25 cellular contexts compared by ENCODE assay signal in genomic region chr6:33675968-33676367, GRCh38.
"Had no signal": no experiment of that assay in that cellular context is flagged by ENCODE, and none has a peak within 500 bp of the region (broad histone marks: within the 10 kb centered on the region; RNA-seq: fewer than 3 reads in every experiment).

No MANE protein-coding gene starts in this region.

- H3K9me3 ChIP-seq: esophagus squamous epithelium, lower lobe of right lung, thoracic aorta had no signal

- H3K27ac Mint-ChIP-seq: activated naive CD4-positive, alpha-beta T cell treated with anti-CD3 and anti-CD28 coated beads, Interleukin-2, amount 10 ng/mL, durations not matched to agents 7 days and 5 days; dendritic cell treated with granulocyte-macrophage colony-stimulating factor and Interleukin-4, amounts not matched to agents 40 ng/mL and 50 ng/mL, for 4 days; stimulated activated naive CD8-positive, alpha-beta T cell treated with anti-CD3 and anti-CD28 coated beads, Interleukin-15, Interleukin-2, amounts not matched to agents 100 ng/mL and 50 ng/mL, for 24 hours had no signal

- H3K4me1 ChIP-seq: lower lobe of right lung had no signal

- ATAC-seq: left lobe of liver, lower lobe of right lung, natural killer cell, sciatic nerve had no signal

- H3K4me3 ChIP-seq: esophagus squamous epithelium, lower lobe of right lung, skin epidermis, thoracic aorta had no signal

- H3K27ac ChIP-seq: brain microvascular endothelial cell, epithelial cell of prostate, lower lobe of right lung, thoracic aorta, VCaP had no signal

- H3K36me3 Mint-ChIP-seq: natural killer cell had no signal

- H3K9me3 Mint-ChIP-seq: activated naive CD4-positive, alpha-beta T cell treated with anti-CD3 and anti-CD28 coated beads, Interleukin-2, amount 10 ng/mL, durations not matched to agents 7 days and 5 days; activated naive CD8-positive, alpha-beta T cell treated with anti-CD3 and anti-CD28 coated beads, Interleukin-2, amount 10 ng/mL, durations not matched to agents 7 days and 5 days; dendritic cell treated with granulocyte-macrophage colony-stimulating factor and Interleukin-4, amounts not matched to agents 40 ng/mL and 50 ng/mL, for 4 days; natural killer cell; stimulated activated naive CD8-positive, alpha-beta T cell treated with anti-CD3 and anti-CD28 coated beads, Interleukin-15, Interleukin-2, amounts not matched to agents 100 ng/mL and 50 ng/mL, for 24 hours had no signal

- H3K27me3 Mint-ChIP-seq: activated naive CD4-positive, alpha-beta T cell treated with anti-CD3 and anti-CD28 coated beads, Interleukin-2, amount 10 ng/mL, durations not matched to agents 7 days and 5 days; activated naive CD8-positive, alpha-beta T cell treated with anti-CD3 and anti-CD28 coated beads, Interleukin-2, amount 10 ng/mL, durations not matched to agents 7 days and 5 days; dendritic cell treated with granulocyte-macrophage colony-stimulating factor and Interleukin-4, amounts not matched to agents 40 ng/mL and 50 ng/mL, for 4 days; stimulated activated naive CD8-positive, alpha-beta T cell treated with anti-CD3 and anti-CD28 coated beads, Interleukin-15, Interleukin-2, amounts not matched to agents 100 ng/mL and 50 ng/mL, for 24 hours had no signal

- H3K4me3 Mint-ChIP-seq: activated naive CD4-positive, alpha-beta T cell treated with anti-CD3 and anti-CD28 coated beads, Interleukin-2, amount 10 ng/mL, durations not matched to agents 7 days and 5 days; activated naive CD8-positive, alpha-beta T cell treated with anti-CD3 and anti-CD28 coated beads, Interleukin-2, amount 10 ng/mL, durations not matched to agents 7 days and 5 days; dendritic cell treated with granulocyte-macrophage colony-stimulating factor and Interleukin-4, amounts not matched to agents 40 ng/mL and 50 ng/mL, for 4 days; natural killer cell; stimulated activated naive CD8-positive, alpha-beta T cell treated with anti-CD3 and anti-CD28 coated beads, Interleukin-15, Interleukin-2, amounts not matched to agents 100 ng/mL and 50 ng/mL, for 24 hours had no signal

- H3K36me3 ChIP-seq: brain microvascular endothelial cell, thoracic aorta had no signal

- H3K27me3 ChIP-seq: brain microvascular endothelial cell, esophagus squamous epithelium had no signal

- DNase-seq: activated CD4-positive, alpha-beta T cell treated with anti-CD3 and anti-CD28 coated beads for 4 hours; activated CD4-positive, alpha-beta T cell treated with anti-CD3 and anti-CD28 coated beads, Interleukin-2, amount 50 U/mL, for 4 hours; activated gamma-delta T cell; activated naive CD4-positive, alpha-beta T cell treated with anti-CD3 and anti-CD28 coated beads, Interleukin-2, amount 10 ng/mL, durations not matched to agents 7 days and 5 days; activated naive CD8-positive, alpha-beta T cell treated with anti-CD3 and anti-CD28 coated beads, Interleukin-2, amount 10 ng/mL, durations not matched to agents 7 days and 5 days; activated T-cell treated with anti-CD3 and anti-CD28 coated beads for 4 hours; amniotic stem cell; brain microvascular endothelial cell; caudate nucleus; esophagus squamous epithelium; kidney glomerular epithelial cell; lower lobe of right lung; mesendoderm; natural killer cell; stimulated activated CD4-positive, alpha-beta T cell treated with anti-CD3 and anti-CD28 coated beads, Interleukin-12 subunit alpha, Interleukin-12 subunit beta, amount 100 ng/mL, for 4 hours; stimulated activated CD4-positive, alpha-beta T cell treated with anti-CD3 and anti-CD28 coated beads, Interleukin-4, amount 100 ng/mL, for 1 hour; trophoblast cell had no signal
